Comparison of ENCODE assay signal across 12 cellular contexts in genomic region chr6:169986848-169987498, GRCh38.
A peak's percentile ranks its signal among the peaks of the same experiment; 100 is the strongest.
DNase-seq lines count a peak whose midpoint lies in the region; ATAC-seq and TF ChIP-seq lines count a peak whose summit lies in the region.
"Had no signal": no experiment of that assay in that cellular context is flagged by ENCODE, and none has a peak within 500 bp of the region (broad histone marks: within the 10 kb centered on the region; RNA-seq: fewer than 3 reads in every experiment).

No MANE protein-coding gene starts in this region.

- DNase-seq in activated effector memory CD4-positive, alpha-beta T cell treated with anti-CD3 and anti-CD28 coated beads, Interleukin-2, amount 50 U/mL, for 16 hours, result peak; percentile 61
- DNase-seq in activated effector memory CD4-positive, alpha-beta T cell treated with Interleukin-2 at 50 U/mL for 16 hours, result no peak
- peak; percentile 33 for DNase-seq in RWPE2 (ENCODE audit: low spot score)
- DNase-seq in mesenteric fat pad (ENCODE audit: low spot score), result peak; percentile 73
- peak; percentile 56 to 65 for DNase-seq in suprapubic skin (ENCODE audit: low spot score in 2 of 2)
- no peak for DNase-seq in activated CD8-positive, alpha-beta memory T cell treated with anti-CD3 and anti-CD28 coated beads, Interleukin-2, amount 50 U/mL, for 48 hours
- DNase-seq: DMS 273 treated with DMSO at 0.1 percent for 48 hours, GM23248, H7 had no signal

- no peak overlapping the region for H3K27ac ChIP-seq in RWPE2 (ENCODE audit: poor library complexity, severe bottlenecking)
- H3K27ac ChIP-seq in suprapubic skin, result no peak overlapping the region
- H3K27ac ChIP-seq: 22Rv1, GM23248 had no signal

- WGBS in suprapubic skin, result 98% methylated on average over 7 of the region's 35 CpGs

- no peak for TF ChIP-seq EP300 in suprapubic skin (IDR thresholded peaks at IDR 0.05)

- H3K4me1 ChIP-seq in RWPE2 (ENCODE audit: insufficient read depth, poor library complexity, severe bottlenecking) (no peaks in the 10 kb centered on the region), suprapubic skin (no peaks in the 10 kb centered on the region)

- H3K4me3 ChIP-seq in RWPE2 (ENCODE audit: severe bottlenecking) (no peak overlapping the region), suprapubic skin (no peak overlapping the region)
- H3K4me3 ChIP-seq: GM23248 had no signal

- no peak for TF ChIP-seq CTCF in RWPE2 (IDR thresholded peaks at IDR 0.05; ENCODE audit: poor library complexity, severe bottlenecking)
- TF ChIP-seq CTCF in suprapubic skin (IDR thresholded peaks at IDR 0.05), result no peak

- ATAC-seq in RWPE2 (ENCODE audit: low read depth), result no peak
- no peak for ATAC-seq in GM18909 (IDR thresholded peaks at IDR 0.05; ENCODE audit: poor library complexity, unreplicated experiment)
- ATAC-seq in GM21360 (IDR thresholded peaks at IDR 0.05; ENCODE audit: unreplicated experiment), result no peak

- TF ChIP-seq POLR2A in suprapubic skin (IDR thresholded peaks at IDR 0.05), result no peak

- no peaks in the 10 kb centered on the region for H3K36me3 ChIP-seq in RWPE2 (ENCODE audit: low read depth)
- no peaks in the 10 kb centered on the region for H3K36me3 ChIP-seq in suprapubic skin

- H3K9me3 ChIP-seq in RWPE2 (ENCODE audit: severe bottlenecking), result no peaks in the 10 kb centered on the region
- no peaks in the 10 kb centered on the region for H3K9me3 ChIP-seq in suprapubic skin

- H3K27me3 ChIP-seq in RWPE2 (ENCODE audit: insufficient read depth, poor library complexity, severe bottlenecking), result no peaks in the 10 kb centered on the region
- peaks cover 10% of the 10 kb centered on the region for H3K27me3 ChIP-seq in suprapubic skin

Comparison
In these comparisons a context has a peak if more than half of its experiments do, and no peak if none do; other contexts are left out.
1. DNase-seq: peak in activated effector memory CD4-positive, alpha-beta T cell treated with anti-CD3 and anti-CD28 coated beads, Interleukin-2, amount 50 U/mL, for 16 hours (single experiment), RWPE2 (single experiment), mesenteric fat pad (single experiment) and suprapubic skin (2 of 2); none in activated effector memory CD4-positive, alpha-beta T cell treated with Interleukin-2 at 50 U/mL for 16 hours (single experiment) and activated CD8-positive, alpha-beta memory T cell treated with anti-CD3 and anti-CD28 coated beads, Interleukin-2, amount 50 U/mL, for 48 hours (single experiment).